ENCODE assay signal across 29 cellular contexts in genomic region chr9:89956331-89956730, GRCh38.
"Had no signal": no experiment of that assay in that cellular context is flagged by ENCODE, and none has a peak within 500 bp of the region (broad histone marks: within the 10 kb centered on the region; RNA-seq: fewer than 3 reads in every experiment).

No MANE protein-coding gene starts in this region.

- H3K27me3 Mint-ChIP-seq: activated CD4-positive, alpha-beta memory T cell treated with anti-CD3 and anti-CD28 coated beads, Interleukin-2, amount 10 ng/mL, durations not matched to agents 7 days and 5 days; activated CD4-positive, alpha-beta T cell treated with anti-CD3 and anti-CD28 coated beads, Interleukin-2, amount 10 ng/mL, durations not matched to agents 7 days and 5 days; activated T-cell treated with anti-CD3 and anti-CD28 coated beads, Interleukin-2, amount 50 U/mL, for 24 hours had no signal

- H3K36me3 Mint-ChIP-seq: activated naive CD4-positive, alpha-beta T cell treated with anti-CD3 and anti-CD28 coated beads, Interleukin-2, amount 10 ng/mL, durations not matched to agents 7 days and 5 days; activated naive CD8-positive, alpha-beta T cell treated with anti-CD3 and anti-CD28 coated beads, Interleukin-2, amount 10 ng/mL, durations not matched to agents 7 days and 5 days; WTC11 had no signal

- H3K4me3 ChIP-seq: body of pancreas, esophagus muscularis mucosa, gastrocnemius medialis, heart left ventricle had no signal

- H3K4me3 Mint-ChIP-seq: activated CD4-positive, alpha-beta memory T cell treated with anti-CD3 and anti-CD28 coated beads, Interleukin-2, amount 10 ng/mL, durations not matched to agents 7 days and 5 days; activated CD4-positive, alpha-beta T cell treated with anti-CD3 and anti-CD28 coated beads, Interleukin-2, amount 10 ng/mL, durations not matched to agents 7 days and 5 days; activated naive CD4-positive, alpha-beta T cell treated with anti-CD3 and anti-CD28 coated beads, Interleukin-2, amount 10 ng/mL, durations not matched to agents 7 days and 5 days; activated naive CD8-positive, alpha-beta T cell treated with anti-CD3 and anti-CD28 coated beads, Interleukin-2, amount 10 ng/mL, durations not matched to agents 7 days and 5 days; activated T-cell treated with anti-CD3 and anti-CD28 coated beads, Interleukin-2, amount 50 U/mL, for 24 hours; activated T-cell treated with anti-CD3 and anti-CD28 coated beads, Interleukin-2, amount 50 U/mL, for 72 hours; effector memory CD8-positive, alpha-beta T cell; WTC11 had no signal

- H3K27ac ChIP-seq: body of pancreas, esophagus muscularis mucosa, foreskin keratinocyte, gastrocnemius medialis, heart left ventricle had no signal

- ATAC-seq: activated naive CD4-positive, alpha-beta T cell treated with anti-CD3 and anti-CD28 coated beads, Interleukin-2, amount 50 U/mL, for 72 hours; activated T-cell treated with anti-CD3 and anti-CD28 coated beads, Interleukin-2, amount 50 U/mL, for 72 hours; body of pancreas; effector memory CD8-positive, alpha-beta T cell; foreskin keratinocyte; heart left ventricle; WTC11 had no signal

- H3K27me3 ChIP-seq: body of pancreas, esophagus muscularis mucosa, gastrocnemius medialis, heart left ventricle had no signal

- H3K27ac Mint-ChIP-seq: activated CD4-positive, alpha-beta memory T cell treated with anti-CD3 and anti-CD28 coated beads, Interleukin-2, amount 10 ng/mL, durations not matched to agents 7 days and 5 days; activated CD4-positive, alpha-beta T cell treated with anti-CD3 and anti-CD28 coated beads, Interleukin-2, amount 10 ng/mL, durations not matched to agents 7 days and 5 days; activated naive CD4-positive, alpha-beta T cell treated with anti-CD3 and anti-CD28 coated beads, Interleukin-2, amount 10 ng/mL, durations not matched to agents 7 days and 5 days; activated naive CD4-positive, alpha-beta T cell treated with anti-CD3 and anti-CD28 coated beads, Interleukin-2, amount 50 U/mL, for 72 hours; activated naive CD8-positive, alpha-beta T cell treated with anti-CD3 and anti-CD28 coated beads, Interleukin-2, amount 10 ng/mL, durations not matched to agents 7 days and 5 days; activated T-cell treated with anti-CD3 and anti-CD28 coated beads, Interleukin-2, amount 50 U/mL, for 24 hours; activated T-cell treated with anti-CD3 and anti-CD28 coated beads, Interleukin-2, amount 50 U/mL, for 72 hours; effector memory CD8-positive, alpha-beta T cell; WTC11 had no signal

- DNase-seq: activated CD4-positive, alpha-beta memory T cell treated with anti-CD3 and anti-CD28 coated beads, Interleukin-2, amount 10 ng/mL, durations not matched to agents 7 days and 5 days; activated CD4-positive, alpha-beta T cell treated with anti-CD3 and anti-CD28 coated beads for 1 hour; activated CD4-positive, alpha-beta T cell treated with anti-CD3 and anti-CD28 coated beads for 4 hours; activated CD4-positive, alpha-beta T cell treated with anti-CD3 and anti-CD28 coated beads, Interleukin-2, amount 10 ng/mL, durations not matched to agents 7 days and 5 days; activated CD4-positive, alpha-beta T cell treated with anti-CD3 and anti-CD28 coated beads, Interleukin-2, amount 50 U/mL, for 4 hours; activated CD8-positive, alpha-beta memory T cell treated with anti-CD3 and anti-CD28 coated beads, Interleukin-2, amount 50 U/mL, for 48 hours; activated gamma-delta T cell; activated naive CD4-positive, alpha-beta T cell; activated naive CD4-positive, alpha-beta T cell treated with anti-CD3 and anti-CD28 coated beads, Interleukin-2, amount 10 ng/mL, durations not matched to agents 7 days and 5 days; activated naive CD8-positive, alpha-beta T cell treated with anti-CD3 and anti-CD28 coated beads, Interleukin-2, amount 10 ng/mL, durations not matched to agents 7 days and 5 days; activated T-cell treated with anti-CD3 and anti-CD28 coated beads for 4 hours; activated T-cell treated with anti-CD3 and anti-CD28 coated beads, Interleukin-2, amount 50 U/mL, for 24 hours; activated T-cell treated with anti-CD3 and anti-CD28 coated beads, Interleukin-2, amount 50 U/mL, for 72 hours; anterior cingulate cortex; body of pancreas; caudate nucleus; cortex of kidney; dermis blood vessel endothelial cell; effector CD4-positive, alpha-beta T cell; effector memory CD8-positive, alpha-beta T cell; erythroblast; foreskin keratinocyte; glutamatergic neuron; heart left ventricle; T-helper 2 cell had no signal

- H3K9me3 Mint-ChIP-seq: activated CD4-positive, alpha-beta memory T cell treated with anti-CD3 and anti-CD28 coated beads, Interleukin-2, amount 10 ng/mL, durations not matched to agents 7 days and 5 days; activated CD4-positive, alpha-beta T cell treated with anti-CD3 and anti-CD28 coated beads, Interleukin-2, amount 10 ng/mL, durations not matched to agents 7 days and 5 days; activated naive CD4-positive, alpha-beta T cell treated with anti-CD3 and anti-CD28 coated beads, Interleukin-2, amount 10 ng/mL, durations not matched to agents 7 days and 5 days; activated naive CD8-positive, alpha-beta T cell treated with anti-CD3 and anti-CD28 coated beads, Interleukin-2, amount 10 ng/mL, durations not matched to agents 7 days and 5 days; effector memory CD8-positive, alpha-beta T cell had no signal

- H3K9me3 ChIP-seq: body of pancreas, esophagus muscularis mucosa, gastrocnemius medialis, heart left ventricle had no signal

- H3K36me3 ChIP-seq: esophagus muscularis mucosa, gastrocnemius medialis, heart left ventricle had no signal
